In genomic region chr3:34150987-34151386, GRCh38 we compare ENCODE assay signal across 16 cellular contexts.
"Had no signal": no experiment of that assay in that cellular context is flagged by ENCODE, and none has a peak within 500 bp of the region (broad histone marks: within the 10 kb centered on the region; RNA-seq: fewer than 3 reads in every experiment).

No MANE protein-coding gene starts in this region.

- ATAC-seq: activated CD4-positive, CD25-positive, alpha-beta regulatory T cell treated with anti-CD3 and anti-CD28 coated beads, Interleukin-2, amount 50 U/mL, for 24 hours; left lung; right lobe of liver had no signal

- H3K4me3 ChIP-seq: adrenal gland, coronary artery, left lung, prostate gland, right lobe of liver, transverse colon had no signal

- DNase-seq: activated naive CD4-positive, alpha-beta T cell treated with anti-CD3 and anti-CD28 coated beads, Interleukin-2, amount 50 U/mL, for 16 hours; activated T-cell treated with anti-CD3 and anti-CD28 coated beads, Interleukin-2, amount 50 U/mL, for 1 hour; adrenal gland; effector CD8-positive, alpha-beta T cell; foreskin melanocyte; islet precursor cell; mesendoderm; occipital lobe; right lobe of liver; stimulated activated naive B cell treated with anti-CD40 and anti-IgM and Interleukin-4, amounts not matched to agents 10 μg/mL and 1 μg/mL and 100 μg/mL, for 72 hours; substantia nigra; transverse colon had no signal
